ENCODE assay signal across 15 cellular contexts in genomic region chrX:76127341-76127740, GRCh38. TPM values are rescaled to one million over a fixed set of nuclear protein-coding genes. Genes with fewer than 3 reads are reported as not detected.
DNase-seq lines count a peak whose midpoint lies in the region; ATAC-seq and TF ChIP-seq lines count a peak whose summit lies in the region.
"Had no signal": no experiment of that assay in that cellular context is flagged by ENCODE, and none has a peak within 500 bp of the region (broad histone marks: within the 10 kb centered on the region; RNA-seq: fewer than 3 reads in every experiment).

No MANE protein-coding gene starts in this region.

- no peak overlapping the region for H3K4me3 ChIP-seq in AG04450 (ENCODE audit: low read depth, low read length)
- H3K4me3 ChIP-seq in GM12864 (ENCODE audit: low read depth, low read length), result no peak overlapping the region
- no peak overlapping the region for H3K4me3 ChIP-seq in NB4 (ENCODE audit: low read depth, low read length)
- H3K4me3 ChIP-seq: Peyer's patch, right atrium auricular region had no signal

- CTCF ChIA-PET in AG04450 (lab: Charles Lee), result interaction anchor here (1.7 kb wide), 1 partner anchor 126 kb away, joined by 7 read pairs; no protein-coding TSS in a partner anchor

- TF ChIP-seq POLR2A in NB4 (IDR thresholded peaks at IDR 0.05; ENCODE audit: extremely low read depth, insufficient read length), result no peak

- no peaks in the 10 kb centered on the region for H3K27me3 ChIP-seq in AG04450 (ENCODE audit: control insufficient read depth, insufficient read depth, low read length)
- H3K27me3 ChIP-seq: Peyer's patch, right atrium auricular region had no signal

- H3K27ac ChIP-seq in AG04450 (ENCODE audit: low read depth, low read length), result no peak overlapping the region
- H3K27ac ChIP-seq: Peyer's patch, right atrium auricular region had no signal

- TF ChIP-seq CTCF in AG04450 (IDR thresholded peaks at IDR 0.05; ENCODE audit: low read depth, low read length), result 0 out of 2 replicates have a peak, but pooled peaks have one; percentile 12
- peak; percentile 22 for TF ChIP-seq CTCF in GM12864 (IDR thresholded peaks at IDR 0.05; ENCODE audit: low read depth, low read length, missing control alignments)
- peak; percentile 15 for TF ChIP-seq CTCF in NB4 (IDR thresholded peaks at IDR 0.05; ENCODE audit: low read depth, low read length)

- H3K9me3 ChIP-seq in AG04450 (ENCODE audit: control insufficient read depth, insufficient read depth, low read length), result no peaks in the 10 kb centered on the region
- H3K9me3 ChIP-seq: Peyer's patch had no signal

- DNase-seq in AG04450 (ENCODE audit: low read depth, low spot score) (no peak), GM12864 (ENCODE audit: low read depth) (no peak), NB4 (ENCODE audit: low read depth) (peak; percentile 18), dermis blood vessel endothelial cell (peak; percentile 0)
- DNase-seq in stimulated activated naive CD4-positive, alpha-beta T cell treated with Interleukin-2 at 50 U/mL for 16 hours (lab: John Stamatoyannopoulos, UW), result no peak
- no peak for DNase-seq in activated CD4-positive, alpha-beta T cell treated with anti-CD3 and anti-CD28 coated beads for 1 hour
- no peak for DNase-seq in activated CD4-positive, alpha-beta T cell treated with anti-CD3 and anti-CD28 coated beads for 4 hours
- DNase-seq: activated effector memory CD4-positive, alpha-beta T cell treated with anti-CD3 and anti-CD28 coated beads, Interleukin-2, amount 50 U/mL, for 16 hours; GDM1; kidney glomerular epithelial cell; NCI-H1436; Peyer's patch; stimulated activated CD4-positive, alpha-beta T cell treated with anti-CD3 and anti-CD28 coated beads, Interleukin-1b, Interleukin-23, amount 100 ng/mL, for 48 hours had no signal

- POLR2A ChIA-PET in AG04450 (lab: Yijun Ruan, JAX), result no interaction called here

- ATAC-seq in GM19023 (IDR thresholded peaks at IDR 0.05; ENCODE audit: unreplicated experiment), result no peak

RNA-seq across cellular contexts. Expression of gene PBDC1, which starts 45.5 kb away (rescaled TPM):
- 36.4 and 36.9 TPM in 2 replicates for polyA plus RNA-seq in AG04450 (2011; rRNA removed)
- polyA minus RNA-seq in AG04450 (2011; rRNA and poly(A)+ RNA removed), result 17.1 and 17.6 TPM in 2 replicates
- total RNA-seq in dermis blood vessel endothelial cell, result 26.0 and 28.8 TPM in 2 replicates

Comparison
In these comparisons a context has a peak if more than half of its experiments do, and no peak if none do; other contexts are left out.
1. DNase-seq: peak in NB4 (single experiment) and dermis blood vessel endothelial cell (single experiment); none in AG04450 (single experiment), GM12864 (single experiment), stimulated activated naive CD4-positive, alpha-beta T cell treated with Interleukin-2 at 50 U/mL for 16 hours (single experiment), activated CD4-positive, alpha-beta T cell treated with anti-CD3 and anti-CD28 coated beads for 1 hour (single experiment) and activated CD4-positive, alpha-beta T cell treated with anti-CD3 and anti-CD28 coated beads for 4 hours (0 of 2).
2. Peak in every context shown above with its lines, with median percentiles within 50 percentile points of each other: CTCF ChIP-seq.